1 cellular context compared by ENCODE assay signal in genomic region chr19:50500060-50500752, GRCh38.
A peak's percentile ranks its signal among the peaks of the same experiment; 100 is the strongest.
TF ChIP-seq lines count a peak whose summit lies in the region.

No MANE protein-coding gene starts in this region.

TF ChIP-seq in HEK293, 187 proteins besides CTCF, POLR2A, EP300 and RAD21 (continued from another document):
- TF ChIP-seq ZNF132 (tag by site-specific recombination; IDR thresholded peaks at IDR 0.05; ENCODE audit: borderline replicate concordance) (no peak), REPIN1 (tag by site-specific recombination; IDR thresholded peaks at IDR 0.05; ENCODE audit: low read depth) (no peak), SP2 (tag by site-specific recombination; IDR thresholded peaks at IDR 0.05) (no peak), ZNF280C (tag by site-specific recombination; IDR thresholded peaks at IDR 0.05) (no peak), ZNF175 (tag by site-specific recombination; IDR thresholded peaks at IDR 0.05) (no peak), ZNF24 (tag by site-specific recombination; IDR thresholded peaks at IDR 0.05) (no peak), ZNF530 (tag by site-specific recombination; IDR thresholded peaks at IDR 0.05; ENCODE audit: low read depth) (no peak), ZNF335 (tag by site-specific recombination; conservative IDR thresholded peaks at IDR 0.05) (no peak), RBAK (tag by site-specific recombination; IDR thresholded peaks at IDR 0.05) (no peak), KLF7 (tag by site-specific recombination; IDR thresholded peaks at IDR 0.05; ENCODE audit: borderline replicate concordance) (no peak)
- TF ChIP-seq, protein P1, sequence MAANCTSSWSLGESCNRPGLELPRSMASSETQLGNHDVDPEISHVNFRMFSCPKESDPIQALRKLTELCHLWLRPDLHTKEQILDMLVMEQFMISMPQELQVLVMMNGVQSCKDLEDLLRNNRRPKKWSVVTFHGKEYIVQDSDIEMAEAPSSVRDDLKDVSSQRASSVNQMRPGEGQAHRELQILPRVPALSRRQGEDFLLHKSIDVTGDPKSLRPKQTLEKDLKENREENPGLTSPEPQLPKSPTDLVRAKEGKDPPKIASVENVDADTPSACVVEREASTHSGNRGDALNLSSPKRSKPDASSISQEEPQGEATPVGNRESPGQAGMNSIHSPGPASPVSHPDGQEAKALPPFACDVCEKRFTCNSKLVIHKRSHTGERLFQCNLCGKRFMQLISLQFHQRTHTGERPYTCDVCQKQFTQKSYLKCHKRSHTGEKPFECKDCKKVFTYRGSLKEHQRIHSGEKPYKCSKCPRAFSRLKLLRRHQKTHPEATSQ (tag by site-specific recombination; IDR thresholded peaks at IDR 0.05), result no peak
- TF ChIP-seq, protein P2, sequence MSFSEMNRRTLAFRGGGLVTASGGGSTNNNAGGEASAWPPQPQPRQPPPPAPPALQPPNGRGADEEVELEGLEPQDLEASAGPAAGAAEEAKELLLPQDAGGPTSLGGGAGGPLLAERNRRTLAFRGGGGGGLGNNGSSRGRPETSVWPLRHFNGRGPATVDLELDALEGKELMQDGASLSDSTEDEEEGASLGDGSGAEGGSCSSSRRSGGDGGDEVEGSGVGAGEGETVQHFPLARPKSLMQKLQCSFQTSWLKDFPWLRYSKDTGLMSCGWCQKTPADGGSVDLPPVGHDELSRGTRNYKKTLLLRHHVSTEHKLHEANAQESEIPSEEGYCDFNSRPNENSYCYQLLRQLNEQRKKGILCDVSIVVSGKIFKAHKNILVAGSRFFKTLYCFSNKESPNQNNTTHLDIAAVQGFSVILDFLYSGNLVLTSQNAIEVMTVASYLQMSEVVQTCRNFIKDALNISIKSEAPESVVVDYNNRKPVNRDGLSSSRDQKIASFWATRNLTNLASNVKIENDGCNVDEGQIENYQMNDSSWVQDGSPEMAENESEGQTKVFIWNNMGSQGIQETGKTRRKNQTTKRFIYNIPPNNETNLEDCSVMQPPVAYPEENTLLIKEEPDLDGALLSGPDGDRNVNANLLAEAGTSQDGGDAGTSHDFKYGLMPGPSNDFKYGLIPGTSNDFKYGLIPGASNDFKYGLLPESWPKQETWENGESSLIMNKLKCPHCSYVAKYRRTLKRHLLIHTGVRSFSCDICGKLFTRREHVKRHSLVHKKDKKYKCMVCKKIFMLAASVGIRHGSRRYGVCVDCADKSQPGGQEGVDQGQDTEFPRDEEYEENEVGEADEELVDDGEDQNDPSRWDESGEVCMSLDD (tag by site-specific recombination; IDR thresholded peaks at IDR 0.05), result peak; percentile 69
